ENCODE assay signal across 1 cellular context in genomic region chr14:35121887-35122695, GRCh38.
TF ChIP-seq lines count a peak whose summit lies in the region.

TSS of gene PPP2R3C (minus strand) at chr14:35121990. CDS start at chr14:35121959, 31 bp downstream.
TSS of gene PRORP (plus strand) at chr14:35122552. CDS start at chr14:35123246, 694 bp downstream.

TF ChIP-seq in K562, 482 proteins besides CTCF, POLR2A, EP300 and RAD21 (continued from another document and continues in another):
- TF ChIP-seq KAT8 (IDR thresholded peaks at IDR 0.05; ENCODE audit: low read depth) (no peak), ATF2 (CRISPR knock-in tag; IDR thresholded peaks at IDR 0.05) (no peak), NBN (IDR thresholded peaks at IDR 0.05; ENCODE audit: low read depth) (no peak), TFAP4 (CRISPR knock-in tag; IDR thresholded peaks at IDR 0.05; ENCODE audit: borderline replicate concordance) (peak; percentile 76), SIX5 (IDR thresholded peaks at IDR 0.05; ENCODE audit: borderline replicate concordance in 1 of 2, insufficient read depth in 1 of 2, low read depth in 1 of 2, low read length in 2 of 2) (peak; percentile 82 to 86; a peak in 3 of 4 replicates), REST (CRISPR knock-in tag; IDR thresholded peaks at IDR 0.05; ENCODE audit: low read depth) (no peak), ZBTB7A (IDR thresholded peaks at IDR 0.05; ENCODE audit: borderline replicate concordance, control insufficient read depth, low read depth, low read length) (no peak), GABPA (tag; conservative IDR thresholded peaks at IDR 0.05; ENCODE audit: low read depth) (peak; percentile 93), ARID1B (IDR thresholded peaks at IDR 0.05) (no peak), NFATC3 (IDR thresholded peaks at IDR 0.05) (no peak), RFX1 (IDR thresholded peaks at IDR 0.05) (peak; percentile 86), KLF10 (CRISPR knock-in tag; IDR thresholded peaks at IDR 0.05) (no peak), PRDM10 (IDR thresholded peaks at IDR 0.05; ENCODE audit: partially characterized antibody) (peak; percentile 65), ZNF668 (CRISPR knock-in tag; IDR thresholded peaks at IDR 0.05) (no peak), HNRNPH1 (optimal IDR thresholded peaks at IDR 0.05; ENCODE audit: low read depth, low read length) (no peak), HNRNPK (IDR thresholded peaks at IDR 0.05; ENCODE audit: low read depth, low read length, poor library complexity, severe bottlenecking) (no peak), MTA1 (IDR thresholded peaks at IDR 0.05; ENCODE audit: borderline replicate concordance) (no peak), RFX7 (CRISPR knock-in tag; IDR thresholded peaks at IDR 0.05) (no peak), KDM4B (IDR thresholded peaks at IDR 0.05; ENCODE audit: borderline replicate concordance in 2 of 2, low read depth in 1 of 2) (peak in 1 of 2 experiments; percentile 69; a peak in 1 of 4 replicates), ZSCAN32 (CRISPR knock-in tag; IDR thresholded peaks at IDR 0.05) (no peak), FOXK2 (conservative IDR thresholded peaks at IDR 0.05 in 1 of 2, IDR thresholded peaks at IDR 0.05 in 1 of 2; ENCODE audit: low read depth in 2 of 2) (peak; percentile 46 to 56; a peak in 3 of 4 replicates), POLR3A (IDR thresholded peaks at IDR 0.05; ENCODE audit: borderline replicate concordance, extremely low read depth, insufficient read depth, insufficient read length) (no peak), E4F1 (CRISPR knock-in tag; IDR thresholded peaks at IDR 0.05; ENCODE audit: borderline replicate concordance) (no peak), ZNF584 (CRISPR knock-in tag; IDR thresholded peaks at IDR 0.05; ENCODE audit: low read depth) (no peak), HEY1 (CRISPR knock-in tag; IDR thresholded peaks at IDR 0.05; ENCODE audit: borderline replicate concordance) (peak; percentile 57; the same call in 1 of the 2 replicates), NRF1 (conservative IDR thresholded peaks at IDR 0.05 in 1 of 2, IDR thresholded peaks at IDR 0.05 in 1 of 2) (peak; percentile 78 to 84), ZNF311 (CRISPR knock-in tag; IDR thresholded peaks at IDR 0.05) (no peak), XRCC4 (IDR thresholded peaks at IDR 0.05; ENCODE audit: extremely low read depth, insufficient read depth, insufficient read length) (no peak), CHD1 (IDR thresholded peaks at IDR 0.05; ENCODE audit: low read length) (no peak), BRF1 (IDR thresholded peaks at IDR 0.05; ENCODE audit: borderline replicate concordance, extremely low read depth, insufficient read length) (no peak), ZBTB1 (CRISPR knock-in tag; IDR thresholded peaks at IDR 0.05; ENCODE audit: borderline replicate concordance, low read depth) (no peak), ZNF436 (CRISPR knock-in tag; IDR thresholded peaks at IDR 0.05) (no peak), ZNF707 (CRISPR knock-in tag; conservative IDR thresholded peaks at IDR 0.05) (no peak), IRF2 (CRISPR knock-in tag; IDR thresholded peaks at IDR 0.05) (no peak), PURB (CRISPR knock-in tag; IDR thresholded peaks at IDR 0.05; ENCODE audit: low read depth) (no peak), THRA (IDR thresholded peaks at IDR 0.05) (no peak), TBP (optimal IDR thresholded peaks at IDR 0.05; ENCODE audit: low read depth, low read length) (peak; percentile 62), BHLHE40 (IDR thresholded peaks at IDR 0.05; ENCODE audit: low read length) (peak; percentile 90), HMGXB4 (CRISPR knock-in tag; IDR thresholded peaks at IDR 0.05) (no peak; the same call in 1 of the 2 replicates)
